Comparison of ENCODE assay signal across 30 cellular contexts in genomic region chrX:22987452-22987851, GRCh38. TPM values are rescaled to one million over a fixed set of nuclear protein-coding genes. Genes with fewer than 3 reads are reported as not detected.
"Had no signal": no experiment of that assay in that cellular context is flagged by ENCODE, and none has a peak within 500 bp of the region (broad histone marks: within the 10 kb centered on the region; RNA-seq: fewer than 3 reads in every experiment).

No MANE protein-coding gene starts in this region.

- H3K9me3 ChIP-seq: gastroesophageal sphincter, mucosa of descending colon, transverse colon had no signal

- DNase-seq: activated B cell treated with CpG ODN at 0.5 μM for 24 hours; activated CD4-positive, alpha-beta memory T cell treated with anti-CD3 and anti-CD28 coated beads for 36 hours; activated CD4-positive, alpha-beta T cell treated with anti-CD3 and anti-CD28 coated beads for 48 hours; activated naive CD4-positive, alpha-beta T cell treated with Interleukin-2 at 50 U/mL for 16 hours; activated naive CD8-positive, alpha-beta T cell treated with anti-CD3 and anti-CD28 coated beads for 36 hours; activated T-cell treated with anti-CD3 and anti-CD28 coated beads, Interleukin-2, amount 50 U/mL, for 48 hours; amygdala; caudate nucleus; dermis blood vessel endothelial cell; effector CD8-positive, alpha-beta T cell; head of caudate nucleus; hypothalamus; left cardiac atrium; mesendoderm; mucosa of descending colon; nephron progenitor cell; stimulated activated CD4-positive, alpha-beta T cell treated with anti-CD3 and anti-CD28 coated beads, Interleukin-2, amount 100 ng/mL, for 48 hours; stimulated activated CD8-positive, alpha-beta memory T cell treated with anti-CD3 and anti-CD28 coated beads, Interleukin-4, amount 100 ng/mL, for 48 hours; stimulated activated naive B cell treated with anti-CD40 and anti-IgM and Interleukin-4, amounts not matched to agents 10 μg/mL and 1 μg/mL and 100 μg/mL, for 72 hours; T1000; transverse colon had no signal

- H3K27ac ChIP-seq: gastroesophageal sphincter, parathyroid adenoma, transverse colon had no signal

- H3K4me3 ChIP-seq: gastroesophageal sphincter, mucosa of descending colon, transverse colon had no signal

- H3K4me1 ChIP-seq: gastroesophageal sphincter, parathyroid adenoma, transverse colon had no signal

- FAIRE-seq: islet of Langerhans, urothelium cell line had no signal

- H3K27me3 ChIP-seq: gastroesophageal sphincter, transverse colon had no signal

- H3K36me3 ChIP-seq: gastroesophageal sphincter, transverse colon had no signal

RNA-seq across cellular contexts. Expression of gene DDX53, which starts 12.3 kb away (rescaled TPM):
- total RNA-seq: activated B cell treated with CpG ODN at 0.5 μM for 24 hours; activated CD4-positive, alpha-beta memory T cell treated with anti-CD3 and anti-CD28 coated beads for 36 hours; activated naive CD8-positive, alpha-beta T cell treated with anti-CD3 and anti-CD28 coated beads for 36 hours; dermis blood vessel endothelial cell; esophagus mucosa; gastroesophageal sphincter; left cardiac atrium; lower leg skin; mucosa of descending colon; sciatic nerve; T-helper 1 cell treated with Interleukin-12 subunit alpha and Interleukin-12 subunit beta and Interleukin-4 antibody, amounts not matched to agents 30 ng/mL and 1 ng/mL, for 36 hours; temporal lobe; transverse colon had no signal
